In the genomic region with DNA sequence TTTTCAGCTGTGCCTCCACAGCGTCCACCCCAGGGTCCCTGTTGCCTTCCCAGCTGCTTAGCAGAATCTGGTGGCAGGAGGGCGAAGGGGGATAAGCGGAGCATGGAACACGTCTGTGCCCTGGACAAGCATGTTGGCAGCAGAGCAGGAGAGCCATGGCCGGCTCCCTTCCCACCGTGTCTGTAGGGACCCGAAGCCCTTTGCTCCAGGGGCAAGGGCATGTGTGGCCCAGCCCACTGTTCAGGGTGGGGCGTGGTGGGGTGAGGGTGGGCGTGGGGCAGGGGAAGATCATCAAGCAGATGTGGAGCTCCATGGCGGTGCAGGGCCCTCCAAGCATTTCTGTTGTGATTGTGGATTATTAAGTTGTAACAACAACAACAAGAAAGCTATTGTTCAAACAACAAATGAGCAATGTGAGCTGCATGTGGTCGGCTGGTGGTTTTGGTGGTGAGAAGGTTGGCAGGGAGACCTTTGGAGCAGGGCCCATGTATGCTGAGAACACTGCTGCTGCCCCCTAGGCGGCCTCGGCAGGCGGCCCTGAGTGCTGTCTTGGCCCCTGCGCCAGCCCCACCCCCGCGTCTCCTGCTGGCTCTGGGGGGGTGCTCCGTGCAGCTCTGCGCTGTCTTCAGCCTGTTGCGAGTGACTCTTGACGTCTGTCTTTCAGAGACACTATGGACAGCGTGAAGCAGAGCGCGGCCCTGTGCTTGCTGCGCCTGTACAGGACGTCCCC, we compare ENCODE assay signal across 15 cellular contexts. TPM values are rescaled to one million over a fixed set of nuclear protein-coding genes. Genes with fewer than 3 reads are reported as not detected.
A peak's percentile ranks its signal among the peaks of the same experiment; 100 is the strongest.
DNase-seq lines count a peak whose midpoint lies in the region; ATAC-seq, FAIRE-seq and TF ChIP-seq lines count a peak whose summit lies in the region.
"Had no signal": no experiment of that assay in that cellular context is flagged by ENCODE, and none has a peak within 500 bp of the region (broad histone marks: within the 10 kb centered on the region; RNA-seq: fewer than 3 reads in every experiment).

No MANE protein-coding gene starts in this region.

- peaks cover 6% of the 10 kb centered on the region; the same call in 1 of the 2 replicates for H3K79me2 ChIP-seq in Loucy (ENCODE audit: insufficient read depth, low read length)

- H3K9ac ChIP-seq in Loucy (ENCODE audit: low read depth, low read length, poor library complexity, severe bottlenecking), result peak overlapping the region; percentile 32

- WGBS in pancreas, 2 donors, result 75 to 76% methylated on average over 26 of the region's 26 CpGs
- 73% methylated on average over 26 of the region's 26 CpGs for WGBS in prostate gland

- peaks cover 11% of the 10 kb centered on the region for H3K4me1 Mint-ChIP-seq in CD4-positive, alpha-beta T cell (ENCODE audit: low read depth)
- peaks cover 10% of the 10 kb centered on the region for H3K4me1 Mint-ChIP-seq in endothelial cell (ENCODE audit: unreplicated experiment)

- H3K36me3 ChIP-seq in Loucy (ENCODE audit: insufficient read depth, low read length) (peaks cover 63% of the 10 kb centered on the region; the same call in 1 of the 2 replicates), pancreas (peaks cover 2 to 40% (median 26%) of the 10 kb centered on the region in 3 donors), prostate gland (peaks cover 5% of the 10 kb centered on the region in 2 donors)

- no peaks in the 10 kb centered on the region for H3K27me3 ChIP-seq in CD4-positive, alpha-beta T cell (ENCODE audit: control insufficient read depth, insufficient read depth, low read length)
- H3K27me3 ChIP-seq in Loucy (ENCODE audit: insufficient read depth, low read length, poor library complexity, severe bottlenecking) (no peaks in the 10 kb centered on the region), pancreas (no peaks in the 10 kb centered on the region), prostate gland (replicated peaks; ENCODE audit: insufficient read depth) (no peaks in the 10 kb centered on the region)
- H3K27me3 ChIP-seq: esophagus squamous epithelium had no signal

- DNase-seq in CD4-positive, alpha-beta T cell, result no peak
- DNase-seq in endothelial cell (ENCODE audit: low spot score), result no peak
- peak in 1 of 6 donors; percentile 68 for DNase-seq in pancreas
- no peak for DNase-seq in prostate gland (ENCODE audit: low spot score)
- no peak for DNase-seq in H54 (ENCODE audit: insufficient read length, low spot score)
- no peak for DNase-seq in stimulated activated naive CD4-positive, alpha-beta T cell treated with Interleukin-2 at 50 U/mL for 16 hours (lab: John Stamatoyannopoulos, UW)
- DNase-seq: activated CD4-positive, CD25-positive, alpha-beta regulatory T cell treated with anti-CD3 and anti-CD28 coated beads, Interleukin-2, amount 50 U/mL, for 72 hours; amniotic stem cell; esophagus squamous epithelium; SHP77; stimulated activated naive B cell treated with anti-CD40 and anti-IgM and Interleukin-4, amounts not matched to agents 10 μg/mL and 1 μg/mL and 100 μg/mL, for 72 hours had no signal

- FAIRE-seq in pancreas (lab: Jason Lieb, UNC) (no peak), H54 (lab: Jason Lieb, UNC) (no peak)
- FAIRE-seq: GM19239 had no signal

- H3F3A ChIP-seq in Loucy (ENCODE audit: low read depth), result no peaks in the 10 kb centered on the region

- H3K27me3 Mint-ChIP-seq in CD4-positive, alpha-beta T cell, result no peaks in the 10 kb centered on the region
- peaks cover 26% of the 10 kb centered on the region for H3K27me3 Mint-ChIP-seq in endothelial cell (ENCODE audit: unreplicated experiment)
- H3K27me3 Mint-ChIP-seq: memory B cell; stimulated activated naive B cell treated with anti-CD40 and anti-IgM and Interleukin-4, amounts not matched to agents 10 μg/mL and 1 μg/mL and 100 μg/mL, for 72 hours had no signal

- no peaks in the 10 kb centered on the region for H3K9me3 ChIP-seq in CD4-positive, alpha-beta T cell (ENCODE audit: control insufficient read depth, low read length)
- H3K9me3 ChIP-seq in Loucy (ENCODE audit: insufficient read depth, low read depth, low read length), result no peaks in the 10 kb centered on the region
- H3K9me3 ChIP-seq in pancreas, result no peaks in the 10 kb centered on the region
- H3K9me3 ChIP-seq in prostate gland, result no peaks in the 10 kb centered on the region
- H3K9me3 ChIP-seq: esophagus squamous epithelium had no signal

- H2AFZ ChIP-seq in Loucy (ENCODE audit: low read length), result no peak overlapping the region

- H3K27ac Mint-ChIP-seq in CD4-positive, alpha-beta T cell, result peak overlapping the region; percentile 24
- peak overlapping the region; percentile 30 for H3K27ac Mint-ChIP-seq in endothelial cell (ENCODE audit: unreplicated experiment)
- H3K27ac Mint-ChIP-seq: memory B cell had no signal

- no peak overlapping the region for H3K4me3 Mint-ChIP-seq in CD4-positive, alpha-beta T cell
- H3K4me3 Mint-ChIP-seq in endothelial cell (ENCODE audit: unreplicated experiment), result peak overlapping the region; percentile 37
- H3K4me3 Mint-ChIP-seq: memory B cell; stimulated activated naive B cell treated with anti-CD40 and anti-IgM and Interleukin-4, amounts not matched to agents 10 μg/mL and 1 μg/mL and 100 μg/mL, for 72 hours had no signal

- ATAC-seq in CD4-positive, alpha-beta T cell (ENCODE audit: poor library complexity), result no peak
- peak; percentile 54 to 76 (median 66) for ATAC-seq in pancreas
- ATAC-seq: stimulated activated naive B cell treated with anti-CD40 and anti-IgM and Interleukin-4, amounts not matched to agents 10 μg/mL and 1 μg/mL and 100 μg/mL, for 72 hours had no signal

- TF ChIP-seq POLR2A in prostate gland (IDR thresholded peaks at IDR 0.05) (no peak), H54 (IDR thresholded peaks at IDR 0.05; ENCODE audit: low read depth, low read length) (no peak)

- no peak for TF ChIP-seq CTCF in CD4-positive, alpha-beta T cell (IDR thresholded peaks at IDR 0.05)
- peak; percentile 30; the same call in 1 of the 2 replicates for TF ChIP-seq CTCF in Loucy (conservative IDR thresholded peaks at IDR 0.05; ENCODE audit: low read length)
- no peak for TF ChIP-seq CTCF in endothelial cell (IDR thresholded peaks at IDR 0.05; ENCODE audit: unreplicated experiment)
- TF ChIP-seq CTCF in pancreas (IDR thresholded peaks at IDR 0.05), result no peak
- TF ChIP-seq CTCF in prostate gland (IDR thresholded peaks at IDR 0.05), result no peak

- POLR2A ChIA-PET in CD4-positive, alpha-beta T cell (lab: Charles Lee), result no interaction called here

- peaks cover 81% of the 10 kb centered on the region for H3K36me3 Mint-ChIP-seq in CD4-positive, alpha-beta T cell (ENCODE audit: low read depth)
- H3K36me3 Mint-ChIP-seq in endothelial cell (ENCODE audit: low read depth, unreplicated experiment), result peaks cover 57% of the 10 kb centered on the region

- H4K20me1 ChIP-seq in Loucy (ENCODE audit: insufficient read depth, low read length, poor library complexity, severe bottlenecking), result peaks cover 11% of the 10 kb centered on the region

- H3K4me1 ChIP-seq in Loucy (ENCODE audit: insufficient read depth, low read length, poor library complexity, severe bottlenecking) (peaks cover 9% of the 10 kb centered on the region), pancreas (no peaks in the 10 kb centered on the region), prostate gland (replicated peaks) (peaks cover 3% of the 10 kb centered on the region)
- H3K4me1 ChIP-seq: esophagus squamous epithelium had no signal

- H3K4me2 ChIP-seq in Loucy (ENCODE audit: low read depth, low read length, poor library complexity, severe bottlenecking), result no peak overlapping the region

- CTCF ChIA-PET in CD4-positive, alpha-beta T cell (lab: Charles Lee), result no interaction called here

- no peak overlapping the region for H3K4me3 ChIP-seq in Loucy (ENCODE audit: low read length, poor library complexity, severe bottlenecking)
- no peak overlapping the region for H3K4me3 ChIP-seq in pancreas
- H3K4me3 ChIP-seq in prostate gland, result no peak overlapping the region
- H3K4me3 ChIP-seq: esophagus squamous epithelium had no signal

- intact Hi-C loops in CD4-positive, alpha-beta T cell (cut with DNase I, micrococcal nuclease), result no loop called here
- intact Hi-C loops in pancreas (cut with DNase I) (no loop called here), prostate gland (cut with DNase I) (loop anchor here (5.0 kb wide), 1 partner anchor 129 kb away; no protein-coding TSS in a partner anchor)

- no peak overlapping the region for H3K27ac ChIP-seq in CD4-positive, alpha-beta T cell (ENCODE audit: low read depth, low read length)
- no peak overlapping the region for H3K27ac ChIP-seq in pancreas
- H3K27ac ChIP-seq in prostate gland, result no peak overlapping the region
- H3K27ac ChIP-seq: esophagus squamous epithelium had no signal

- no peaks in the 10 kb centered on the region for H3K9me3 Mint-ChIP-seq in CD4-positive, alpha-beta T cell
- H3K9me3 Mint-ChIP-seq in endothelial cell (ENCODE audit: unreplicated experiment), result no peaks in the 10 kb centered on the region
- H3K9me3 Mint-ChIP-seq: memory B cell; stimulated activated naive B cell treated with anti-CD40 and anti-IgM and Interleukin-4, amounts not matched to agents 10 μg/mL and 1 μg/mL and 100 μg/mL, for 72 hours had no signal

- no peaks in the 10 kb centered on the region for H3K9me2 ChIP-seq in Loucy (replicated peaks; ENCODE audit: low read depth, low read length)

RNA-seq across cellular contexts. Expression of gene AP2A2, which starts 50.9 kb away (rescaled TPM):
- 10 to 100 TPM; 45.9 to 46.6 TPM for total RNA-seq in CD4-positive, alpha-beta T cell
- total RNA-seq in endothelial cell (ENCODE audit: unreplicated experiment), result 287 TPM
- total RNA-seq in pancreas, result 10 to 100 TPM; 40.0 to 60.2 (median 53.2) TPM
- 10 to 100 TPM; 48.0 to 50.8 TPM for polyA plus RNA-seq in pancreas
- total RNA-seq in prostate gland, result 10 to 100 TPM; 35.1 to 70.2 TPM

RNA-seq across cellular contexts. Expression of gene MUC6, which starts 59.9 kb away (rescaled TPM):
- total RNA-seq in CD4-positive, alpha-beta T cell, result not detected
- total RNA-seq in endothelial cell (ENCODE audit: unreplicated experiment), result not detected
- 10 to 100 TPM; 25.5 to 99.7 (median 92.2) TPM for total RNA-seq in pancreas
- polyA plus RNA-seq in pancreas, result 100 to 1,000 TPM; 155 to 239 TPM
- total RNA-seq in prostate gland, result 1 to 10 TPM in 1 of 2 donors, under 1 TPM in 1; 0.74 to 2.3 TPM
- total RNA-seq: G401 had no signal

Comparison
In these comparisons a context has a peak if more than half of its experiments do, and no peak if none do; other contexts are left out.
1. RNA of gene MUC6, which starts 59.9 kb away (total RNA-seq): 25.5 to 99.7 TPM in pancreas; 0.74 to 2.3 TPM in prostate gland, not detected in CD4-positive, alpha-beta T cell and not detected in endothelial cell (single experiment); every median in the first group is over 4 times any median in the second.